Comparison of ENCODE assay signal across 19 cellular contexts in genomic region chr7:2824026-2824677, GRCh38. TPM values are rescaled to one million over a fixed set of nuclear protein-coding genes. Genes with fewer than 3 reads are reported as not detected.
DNase-seq lines count a peak whose midpoint lies in the region; ATAC-seq and TF ChIP-seq lines count a peak whose summit lies in the region.
"Had no signal": no experiment of that assay in that cellular context is flagged by ENCODE, and none has a peak within 500 bp of the region (broad histone marks: within the 10 kb centered on the region; RNA-seq: fewer than 3 reads in every experiment).

No MANE protein-coding gene starts in this region.

- peak overlapping the region; percentile 50 for H3K4me3 Mint-ChIP-seq in neural progenitor cell
- H3K4me3 Mint-ChIP-seq: activated naive CD4-positive, alpha-beta T cell treated with anti-CD3 and anti-CD28 coated beads, Interleukin-2, amount 50 U/mL, for 24 hours; immature natural killer cell had no signal

- peak overlapping the region; percentile 51 for H3K9ac ChIP-seq in HUES6 (ENCODE audit: low read length)
- H3K9ac ChIP-seq in neural progenitor cell, result no peak overlapping the region

- peaks cover 68% of the 10 kb centered on the region for H3K4me1 ChIP-seq in HUES6 (ENCODE audit: control insufficient read depth, insufficient read depth, low read length)
- peaks cover 15 to 63% (median 28%) of the 10 kb centered on the region in 3 donors for H3K4me1 ChIP-seq in esophagus squamous epithelium
- peaks cover 52% of the 10 kb centered on the region for H3K4me1 ChIP-seq in neural progenitor cell

- CTCF ChIA-PET in AG04450 (lab: Charles Lee), result no interaction called here

- intact Hi-C loops in esophagus squamous epithelium (cut with DNase I), result no loop called here

- peaks cover 2% of the 10 kb centered on the region for H3K9me3 Mint-ChIP-seq in neural progenitor cell
- H3K9me3 Mint-ChIP-seq: activated naive CD4-positive, alpha-beta T cell treated with anti-CD3 and anti-CD28 coated beads, Interleukin-2, amount 50 U/mL, for 24 hours; immature natural killer cell had no signal

- H3K27me3 ChIP-seq in AG04450 (ENCODE audit: control insufficient read depth, insufficient read depth, low read length), result no peaks in the 10 kb centered on the region
- H3K27me3 ChIP-seq in HUES6 (ENCODE audit: control insufficient read depth, insufficient read depth, low read length), result no peaks in the 10 kb centered on the region
- no peaks in the 10 kb centered on the region for H3K27me3 ChIP-seq in esophagus squamous epithelium
- H3K27me3 ChIP-seq in neural progenitor cell, result no peaks in the 10 kb centered on the region
- H3K27me3 ChIP-seq: breast epithelium, MG63 had no signal

- DNase-seq in AG04450 (ENCODE audit: low read depth, low spot score) (no peak), esophagus squamous epithelium (lab: John Stamatoyannopoulos, UW) (no peak), neural progenitor cell (ENCODE audit: low spot score) (no peak), hepatic stellate cell (ENCODE audit: low spot score) (no peak)
- no peak for DNase-seq in activated CD8-positive, alpha-beta memory T cell treated with anti-CD3 and anti-CD28 coated beads for 24 hours
- DNase-seq in activated T-cell treated with anti-CD3 and anti-CD28 coated beads, Interleukin-2, amount 50 U/mL, for 1 hour, result no peak
- DNase-seq: activated CD8-positive, alpha-beta memory T cell treated with anti-CD3 and anti-CD28 coated beads, Interleukin-2, amount 50 U/mL, for 4 hours; effector CD8-positive, alpha-beta T cell; immature natural killer cell; MG63; mucosa of descending colon; NCI-H187; NCI-H524 treated with DMSO at 0.1 percent for 48 hours; psoas muscle; T-helper 1 cell had no signal

- peaks cover 23% of the 10 kb centered on the region for H3K36me3 Mint-ChIP-seq in neural progenitor cell

- ATAC-seq in HG03097 (IDR thresholded peaks at IDR 0.05; ENCODE audit: low FRiP score, unreplicated experiment), result no peak
- ATAC-seq: mucosa of descending colon had no signal

- H4K20me1 ChIP-seq in neural progenitor cell (ENCODE audit: low read depth), result peaks cover 59% of the 10 kb centered on the region

- H3K4me3 ChIP-seq in AG04450 (ENCODE audit: low read depth, low read length), result no peak overlapping the region
- H3K4me3 ChIP-seq in HUES6 (ENCODE audit: low read depth, low read length), result peak overlapping the region; percentile 43
- no peak overlapping the region for H3K4me3 ChIP-seq in esophagus squamous epithelium
- no peak overlapping the region for H3K4me3 ChIP-seq in neural progenitor cell
- H3K4me3 ChIP-seq: breast epithelium, MG63, mucosa of descending colon, psoas muscle had no signal

- peak overlapping the region; percentile 69 for H3K4me2 ChIP-seq in neural progenitor cell

- H3K27ac ChIP-seq in AG04450 (ENCODE audit: low read depth, low read length), result peak overlapping the region; percentile 58
- H3K27ac ChIP-seq in HUES6 (ENCODE audit: low read depth, low read length), result peak overlapping the region; percentile 92
- peak overlapping the region in 3 of 4 donors; percentile 5 to 18 (median 15) for H3K27ac ChIP-seq in esophagus squamous epithelium
- H3K27ac ChIP-seq in neural progenitor cell, result no peak overlapping the region
- H3K27ac ChIP-seq: psoas muscle had no signal

- H2AFZ ChIP-seq in neural progenitor cell (replicated peaks), result no peak overlapping the region

- 86 to 91% methylated on average over 15 to 16 of the region's 16 CpGs for WGBS in esophagus squamous epithelium, 2 donors

- no peak for TF ChIP-seq POLR2A in esophagus squamous epithelium (IDR thresholded peaks at IDR 0.05)

- peaks cover 4% of the 10 kb centered on the region for H3K27me3 Mint-ChIP-seq in neural progenitor cell (ENCODE audit: insufficient read depth, low read depth)
- H3K27me3 Mint-ChIP-seq: activated naive CD4-positive, alpha-beta T cell treated with anti-CD3 and anti-CD28 coated beads, Interleukin-2, amount 50 U/mL, for 24 hours had no signal

- peaks cover 55% of the 10 kb centered on the region for H3F3A ChIP-seq in neural progenitor cell (ENCODE audit: low read depth)

- POLR2A ChIA-PET in AG04450 (lab: Yijun Ruan, JAX), result no interaction called here

- H3K4me1 Mint-ChIP-seq in neural progenitor cell, result peaks cover 55% of the 10 kb centered on the region

- no peak for TF ChIP-seq CTCF in AG04450 (IDR thresholded peaks at IDR 0.05; ENCODE audit: low read depth, low read length)
- TF ChIP-seq CTCF in esophagus squamous epithelium (IDR thresholded peaks at IDR 0.05), result no peak
- no peak for TF ChIP-seq CTCF in neural progenitor cell (IDR thresholded peaks at IDR 0.05)

- H3K9me3 ChIP-seq in AG04450 (ENCODE audit: control insufficient read depth, insufficient read depth, low read length) (peaks cover 2% of the 10 kb centered on the region; the same call in 1 of the 2 replicates), HUES6 (ENCODE audit: control insufficient read depth, insufficient read depth, low read depth, low read length) (peaks cover 4% of the 10 kb centered on the region; the same call in 1 of the 2 replicates), esophagus squamous epithelium (no peaks in the 10 kb centered on the region), neural progenitor cell (ENCODE audit: low read depth) (no peaks in the 10 kb centered on the region)
- H3K9me3 ChIP-seq: breast epithelium, MG63, mucosa of descending colon, psoas muscle had no signal

- peak overlapping the region; percentile 85 for H3K27ac Mint-ChIP-seq in neural progenitor cell
- H3K27ac Mint-ChIP-seq: activated naive CD4-positive, alpha-beta T cell treated with anti-CD3 and anti-CD28 coated beads, Interleukin-2, amount 50 U/mL, for 24 hours had no signal

- peaks cover 8% of the 10 kb centered on the region; the same call in 1 of the 2 replicates for H3K36me3 ChIP-seq in HUES6 (ENCODE audit: control insufficient read depth, insufficient read depth, low read length)
- H3K36me3 ChIP-seq in esophagus squamous epithelium, result no peaks in the 10 kb centered on the region
- no peaks in the 10 kb centered on the region for H3K36me3 ChIP-seq in neural progenitor cell
- H3K36me3 ChIP-seq: breast epithelium had no signal

- peaks cover 100% of the 10 kb centered on the region for H3K79me2 ChIP-seq in neural progenitor cell (ENCODE audit: low read depth)

RNA-seq across cellular contexts. Expression of gene GNA12, which starts 20.0 kb away (rescaled TPM):
- 97.4 and 110 TPM in 2 replicates for polyA plus RNA-seq in AG04450 (2011; rRNA removed)
- polyA minus RNA-seq in AG04450 (2011; rRNA and poly(A)+ RNA removed), result 114 and 135 TPM in 2 replicates
- total RNA-seq in esophagus squamous epithelium (10 to 100 TPM in 1 of 4 donors, 1 to 10 TPM in 3; 6.6 to 11.6 (median 7.6) TPM), neural progenitor cell (ENCODE audit: low replicate concordance) (32.2 and 34.7 TPM in 2 replicates)
